23 cellular contexts compared by ENCODE assay signal in the genomic region with DNA sequence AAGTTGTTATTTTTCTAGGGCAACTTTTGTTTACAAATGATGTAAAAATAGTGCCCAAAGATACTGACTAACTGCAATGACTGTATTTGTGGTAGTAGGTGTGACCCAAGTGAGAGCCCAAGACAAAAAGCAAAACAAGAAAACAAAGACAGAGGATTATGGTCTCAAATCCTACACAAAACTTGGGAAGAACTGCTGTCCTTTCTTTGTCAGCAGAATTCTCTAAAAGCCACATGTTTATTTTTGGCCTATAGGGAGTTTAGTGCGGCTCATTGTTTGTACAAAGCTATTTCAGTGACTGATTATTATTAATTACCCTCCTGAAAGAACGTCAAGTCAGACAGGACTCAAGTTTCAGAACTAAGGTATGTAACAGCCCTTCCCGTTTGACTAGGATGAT.
"Had no signal": no experiment of that assay in that cellular context is flagged by ENCODE, and none has a peak within 500 bp of the region (broad histone marks: within the 10 kb centered on the region; RNA-seq: fewer than 3 reads in every experiment).

No MANE protein-coding gene starts in this region.

- H3K27ac ChIP-seq: gastrocnemius medialis, left lung, psoas muscle, suprapubic skin, transverse colon, vagina, VCaP had no signal

- DNase-seq: activated CD4-positive, CD25-positive, alpha-beta regulatory T cell treated with anti-CD3 and anti-CD28 coated beads, Interleukin-2, amount 50 U/mL, for 72 hours; activated CD8-positive, alpha-beta memory T cell treated with anti-CD3 and anti-CD28 coated beads for 24 hours; activated CD8-positive, alpha-beta memory T cell treated with anti-CD3 and anti-CD28 coated beads, Interleukin-2, amount 50 U/mL, for 48 hours; activated effector memory CD4-positive, alpha-beta T cell treated with Interleukin-2 at 50 U/mL for 16 hours; activated naive CD4-positive, alpha-beta T cell treated with anti-CD3 and anti-CD28 coated beads, Interleukin-2, amount 10 ng/mL, durations not matched to agents 7 days and 5 days; activated naive CD8-positive, alpha-beta T cell treated with anti-CD3 and anti-CD28 coated beads, Interleukin-2, amount 50 U/mL, for 24 hours; activated T-cell treated with anti-CD3 and anti-CD28 coated beads, Interleukin-2, amount 50 U/mL, for 48 hours; anterior cingulate cortex; central memory CD4-positive, alpha-beta T cell; endodermal cell; erythroblast; gastrocnemius medialis; head of caudate nucleus; left lung; mammary epithelial cell; psoas muscle; right cardiac atrium; stimulated activated CD4-positive, alpha-beta T cell treated with anti-CD3 and anti-CD28 coated beads, Interleukin-2, amount 100 ng/mL, for 48 hours; stimulated activated naive CD8-positive, alpha-beta T cell treated with anti-CD3 and anti-CD28 coated beads, Interleukin-15, amount 100 ng/mL, for 72 hours; transverse colon had no signal

- H3K9me3 ChIP-seq: gastrocnemius medialis, left lung, psoas muscle, suprapubic skin, transverse colon, vagina had no signal

- H3K4me3 ChIP-seq: gastrocnemius medialis, left lung, psoas muscle, suprapubic skin, transverse colon, vagina had no signal

- ATAC-seq: activated naive CD8-positive, alpha-beta T cell treated with anti-CD3 and anti-CD28 coated beads, Interleukin-2, amount 50 U/mL, for 24 hours; gastrocnemius medialis; left lung; psoas muscle; right cardiac atrium; stimulated activated naive CD8-positive, alpha-beta T cell treated with anti-CD3 and anti-CD28 coated beads, Interleukin-15, amount 100 ng/mL, for 72 hours had no signal

- H3K36me3 ChIP-seq: gastrocnemius medialis, left lung, suprapubic skin, transverse colon, vagina had no signal

- H3K4me1 ChIP-seq: gastrocnemius medialis, left lung, psoas muscle, transverse colon, vagina had no signal

- H3K27me3 ChIP-seq: gastrocnemius medialis, left lung, suprapubic skin, transverse colon, vagina had no signal
